Comparison of ENCODE assay signal across 1 cellular context in genomic region chr6:108560463-108561308, GRCh38.
TF ChIP-seq lines count a peak whose summit lies in the region.

FOXO3 (plus strand) TSS chr6:108560917; CDS start chr6:108561209, 292 bp downstream.

TF ChIP-seq in HepG2, 621 proteins besides CTCF, POLR2A, EP300 and RAD21 (continued from another document and continues in another):
- TF ChIP-seq TFAP4 (IDR thresholded peaks at IDR 0.05; ENCODE audit: borderline replicate concordance, low read depth) (peak; percentile 17; the same call in 1 of the 2 replicates), ZNF577 (CRISPR knock-in tag; IDR thresholded peaks at IDR 0.05; ENCODE audit: borderline replicate concordance, low read depth) (no peak), NR2F1 (CRISPR knock-in tag; IDR thresholded peaks at IDR 0.05) (no peak), HMGXB4 (CRISPR knock-in tag; IDR thresholded peaks at IDR 0.05; ENCODE audit: borderline replicate concordance in 1 of 2, low read depth in 1 of 2) (peak in 1 of 2 experiments; percentile 30; a peak in 1 of 4 replicates), ZBTB2 (CRISPR knock-in tag; IDR thresholded peaks at IDR 0.05; ENCODE audit: low read depth) (peak; percentile 39; the same call in 1 of the 2 replicates), HNRNPH1 (optimal IDR thresholded peaks at IDR 0.05; ENCODE audit: low read depth, low read length) (no peak), THRA (CRISPR knock-in tag; IDR thresholded peaks at IDR 0.05; ENCODE audit: borderline replicate concordance) (no peak; the same call in 1 of the 2 replicates), STAG1 (CRISPR knock-in tag; IDR thresholded peaks at IDR 0.05) (no peak), ZSCAN20 (CRISPR knock-in tag; IDR thresholded peaks at IDR 0.05; ENCODE audit: borderline replicate concordance) (no peak), SALL2 (CRISPR knock-in tag; IDR thresholded peaks at IDR 0.05) (peak; percentile 66; the same call in 1 of the 2 replicates), KDM6A (CRISPR knock-in tag; IDR thresholded peaks at IDR 0.05; ENCODE audit: low read depth) (no peak), HNRNPL (IDR thresholded peaks at IDR 0.05; ENCODE audit: low read depth, low read length) (no peak), SCMH1 (CRISPR knock-in tag; IDR thresholded peaks at IDR 0.05; ENCODE audit: borderline replicate concordance) (no peak), REST (IDR thresholded peaks at IDR 0.05; ENCODE audit: borderline replicate concordance in 1 of 2, low read depth in 1 of 2, low read length in 2 of 2) (0 out of 4 replicates have a peak, but pooled peaks of 1 of the 2 experiments have one; percentile 23), ZNF503 (CRISPR knock-in tag; IDR thresholded peaks at IDR 0.05) (no peak), MLLT10 (CRISPR knock-in tag; IDR thresholded peaks at IDR 0.05) (no peak), ZNF777 (CRISPR knock-in tag; IDR thresholded peaks at IDR 0.05) (peak; percentile 85), TP53 (CRISPR knock-in tag; conservative IDR thresholded peaks at IDR 0.05) (no peak), GABPB1 (CRISPR knock-in tag; IDR thresholded peaks at IDR 0.05) (peak; percentile 58; the same call in 1 of the 2 replicates), TRIM22 (IDR thresholded peaks at IDR 0.05) (no peak), CBX1 (IDR thresholded peaks at IDR 0.05; ENCODE audit: low read depth) (no peak), JUN (CRISPR knock-in tag; IDR thresholded peaks at IDR 0.05) (no peak), GTF3A (CRISPR knock-in tag; conservative IDR thresholded peaks at IDR 0.05) (no peak), ZNF24 (IDR thresholded peaks at IDR 0.05) (no peak), NFIB (CRISPR knock-in tag; IDR thresholded peaks at IDR 0.05; ENCODE audit: borderline replicate concordance) (no peak), MIXL1 (CRISPR knock-in tag; IDR thresholded peaks at IDR 0.05) (no peak), ZNF567 (CRISPR knock-in tag; IDR thresholded peaks at IDR 0.05; ENCODE audit: borderline replicate concordance) (no peak), DMAP1 (CRISPR knock-in tag; IDR thresholded peaks at IDR 0.05) (no peak), ZNF549 (CRISPR knock-in tag; IDR thresholded peaks at IDR 0.05) (no peak), CREBL2 (CRISPR knock-in tag; IDR thresholded peaks at IDR 0.05; ENCODE audit: borderline replicate concordance) (no peak), KAT8 (CRISPR knock-in tag; IDR thresholded peaks at IDR 0.05) (peak; percentile 11; the same call in 1 of the 2 replicates), ZNF407 (CRISPR knock-in tag; IDR thresholded peaks at IDR 0.05; ENCODE audit: not compliant biosample characterization) (no peak), ZNF451 (CRISPR knock-in tag; IDR thresholded peaks at IDR 0.05) (peak; percentile 86; the same call in 1 of the 2 replicates), IRF1 (CRISPR knock-in tag; IDR thresholded peaks at IDR 0.05; ENCODE audit: low read depth) (no peak), ZMYM4 (CRISPR knock-in tag; IDR thresholded peaks at IDR 0.05) (peak; percentile 42; the same call in 1 of the 2 replicates), ZNF383 (CRISPR knock-in tag; IDR thresholded peaks at IDR 0.05; ENCODE audit: borderline replicate concordance) (no peak), ZNF207 (IDR thresholded peaks at IDR 0.05; ENCODE audit: borderline replicate concordance) (no peak), ZFP82 (CRISPR knock-in tag; IDR thresholded peaks at IDR 0.05; ENCODE audit: borderline replicate concordance) (no peak)
